In the genomic region with DNA sequence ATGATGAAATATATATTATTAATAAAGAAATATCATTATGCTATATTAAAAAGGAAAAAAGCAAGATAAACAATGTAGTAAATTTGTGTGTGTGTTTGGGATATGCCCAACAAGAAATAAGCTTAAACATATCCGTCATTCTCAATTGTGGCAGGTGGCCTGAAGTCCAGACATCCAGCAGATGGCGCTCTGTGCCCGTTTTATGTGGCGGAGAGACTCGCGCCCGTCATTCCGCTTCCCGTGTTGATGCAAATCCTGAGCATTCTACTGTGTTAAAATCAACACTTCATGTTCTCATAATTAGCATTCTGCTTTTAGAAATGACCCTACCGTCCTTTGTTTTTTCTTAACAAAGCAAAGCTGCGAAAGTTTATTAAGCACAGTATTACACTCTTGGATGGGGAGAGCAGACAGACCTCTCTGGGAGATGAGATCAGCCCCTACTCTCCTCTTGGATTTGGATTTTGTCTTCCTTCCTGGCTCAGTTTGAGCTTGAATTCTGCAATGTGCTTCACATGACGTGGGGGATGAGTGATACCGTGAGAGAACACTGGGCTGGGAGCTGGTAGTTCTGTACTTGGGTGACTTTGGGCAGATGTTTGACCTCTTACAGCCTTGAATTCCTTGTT, we compare ENCODE assay signal across 1 cellular context.
A peak's percentile ranks its signal among the peaks of the same experiment; 100 is the strongest.
TF ChIP-seq lines count a peak whose summit lies in the region.

No MANE protein-coding gene starts in this region.

TF ChIP-seq in HepG2, 621 proteins besides CTCF, POLR2A, EP300 and RAD21 (continued from another document):
- TF ChIP-seq MLXIP (CRISPR knock-in tag; IDR thresholded peaks at IDR 0.05; ENCODE audit: borderline replicate concordance) (no peak), SMYD3 (CRISPR knock-in tag; IDR thresholded peaks at IDR 0.05) (no peak), XRCC5 (optimal IDR thresholded peaks at IDR 0.05; ENCODE audit: low read length) (peak; percentile 24), ZFP36L1 (CRISPR knock-in tag; IDR thresholded peaks at IDR 0.05) (no peak), STAG1 (CRISPR knock-in tag; IDR thresholded peaks at IDR 0.05) (peak; percentile 85), ZNF589 (CRISPR knock-in tag; conservative IDR thresholded peaks at IDR 0.05) (no peak), ELF1 (CRISPR knock-in tag; IDR thresholded peaks at IDR 0.05) (no peak), ELF3 (CRISPR knock-in tag; IDR thresholded peaks at IDR 0.05) (0 out of 2 replicates have a peak, but pooled peaks have one; percentile 13), KDM2A (CRISPR knock-in tag; IDR thresholded peaks at IDR 0.05; ENCODE audit: borderline replicate concordance, low read depth) (peak; percentile 36; the same call in 1 of the 2 replicates), TEAD3 (CRISPR knock-in tag; optimal IDR thresholded peaks at IDR 0.05; ENCODE audit: borderline replicate concordance) (peak; percentile 13), SMC3 (IDR thresholded peaks at IDR 0.05; ENCODE audit: low read length) (peak; percentile 71), SCMH1 (CRISPR knock-in tag; IDR thresholded peaks at IDR 0.05; ENCODE audit: borderline replicate concordance) (no peak), ZBTB33 (CRISPR knock-in tag; IDR thresholded peaks at IDR 0.05) (peak; percentile 78; the same call in 1 of the 2 replicates), SP140L (CRISPR knock-in tag; IDR thresholded peaks at IDR 0.05; ENCODE audit: borderline replicate concordance) (no peak), ATAD3A (CRISPR knock-in tag; IDR thresholded peaks at IDR 0.05) (no peak)
- TF ChIP-seq, protein P1, sequence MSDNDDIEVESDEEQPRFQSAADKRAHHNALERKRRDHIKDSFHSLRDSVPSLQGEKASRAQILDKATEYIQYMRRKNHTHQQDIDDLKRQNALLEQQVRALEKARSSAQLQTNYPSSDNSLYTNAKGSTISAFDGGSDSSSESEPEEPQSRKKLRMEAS (IDR thresholded peaks at IDR 0.05): no peak
- TF ChIP-seq, protein P2, sequence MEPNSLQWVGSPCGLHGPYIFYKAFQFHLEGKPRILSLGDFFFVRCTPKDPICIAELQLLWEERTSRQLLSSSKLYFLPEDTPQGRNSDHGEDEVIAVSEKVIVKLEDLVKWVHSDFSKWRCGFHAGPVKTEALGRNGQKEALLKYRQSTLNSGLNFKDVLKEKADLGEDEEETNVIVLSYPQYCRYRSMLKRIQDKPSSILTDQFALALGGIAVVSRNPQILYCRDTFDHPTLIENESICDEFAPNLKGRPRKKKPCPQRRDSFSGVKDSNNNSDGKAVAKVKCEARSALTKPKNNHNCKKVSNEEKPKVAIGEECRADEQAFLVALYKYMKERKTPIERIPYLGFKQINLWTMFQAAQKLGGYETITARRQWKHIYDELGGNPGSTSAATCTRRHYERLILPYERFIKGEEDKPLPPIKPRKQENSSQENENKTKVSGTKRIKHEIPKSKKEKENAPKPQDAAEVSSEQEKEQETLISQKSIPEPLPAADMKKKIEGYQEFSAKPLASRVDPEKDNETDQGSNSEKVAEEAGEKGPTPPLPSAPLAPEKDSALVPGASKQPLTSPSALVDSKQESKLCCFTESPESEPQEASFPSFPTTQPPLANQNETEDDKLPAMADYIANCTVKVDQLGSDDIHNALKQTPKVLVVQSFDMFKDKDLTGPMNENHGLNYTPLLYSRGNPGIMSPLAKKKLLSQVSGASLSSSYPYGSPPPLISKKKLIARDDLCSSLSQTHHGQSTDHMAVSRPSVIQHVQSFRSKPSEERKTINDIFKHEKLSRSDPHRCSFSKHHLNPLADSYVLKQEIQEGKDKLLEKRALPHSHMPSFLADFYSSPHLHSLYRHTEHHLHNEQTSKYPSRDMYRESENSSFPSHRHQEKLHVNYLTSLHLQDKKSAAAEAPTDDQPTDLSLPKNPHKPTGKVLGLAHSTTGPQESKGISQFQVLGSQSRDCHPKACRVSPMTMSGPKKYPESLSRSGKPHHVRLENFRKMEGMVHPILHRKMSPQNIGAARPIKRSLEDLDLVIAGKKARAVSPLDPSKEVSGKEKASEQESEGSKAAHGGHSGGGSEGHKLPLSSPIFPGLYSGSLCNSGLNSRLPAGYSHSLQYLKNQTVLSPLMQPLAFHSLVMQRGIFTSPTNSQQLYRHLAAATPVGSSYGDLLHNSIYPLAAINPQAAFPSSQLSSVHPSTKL (CRISPR knock-in tag; IDR thresholded peaks at IDR 0.05): peak; percentile 17; the same call in 1 of the 2 replicates
